ENCODE assay signal across 15 cellular contexts in the genomic region with DNA sequence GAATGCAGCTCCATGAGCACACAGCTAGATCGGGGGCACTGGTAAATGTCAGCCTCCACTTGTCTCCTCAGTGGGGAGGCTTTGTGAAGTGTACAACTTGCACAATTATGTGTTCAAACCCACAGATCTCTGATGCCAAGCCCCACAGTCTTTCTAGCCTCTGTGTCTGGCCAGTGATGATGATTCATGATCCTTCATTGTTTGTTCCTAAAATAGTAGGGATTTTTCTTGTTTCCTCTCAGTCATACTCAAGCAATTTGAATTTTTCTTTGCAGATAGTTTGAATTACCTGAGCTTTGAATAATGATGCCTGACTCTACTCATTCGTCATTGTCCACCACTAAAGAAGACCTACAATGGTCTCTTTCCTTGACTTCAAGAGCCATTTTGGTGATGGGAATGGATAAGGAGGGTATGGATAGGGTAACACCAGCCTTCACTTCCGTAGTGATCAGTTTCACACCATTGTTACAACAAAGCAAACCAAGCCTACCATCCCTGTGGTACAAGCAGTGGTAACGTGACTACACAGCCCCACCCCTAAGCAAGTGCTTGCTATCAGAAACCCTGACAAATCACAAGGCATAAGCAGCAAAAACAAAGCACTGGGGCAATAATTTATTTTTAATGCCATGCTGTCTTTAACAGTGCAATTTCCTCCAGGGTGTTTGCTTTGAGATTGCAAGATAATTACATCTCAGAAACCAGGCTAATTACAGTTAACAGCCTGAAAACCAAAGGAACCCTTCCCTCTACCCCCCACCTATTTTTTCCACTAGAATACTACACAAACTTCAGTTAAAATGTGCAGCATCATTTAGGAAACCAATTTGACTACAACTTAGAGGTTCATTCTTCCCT.
DNase-seq lines count a peak whose midpoint lies in the region; ATAC-seq and TF ChIP-seq lines count a peak whose summit lies in the region.
"Had no signal": no experiment of that assay in that cellular context is flagged by ENCODE, and none has a peak within 500 bp of the region (broad histone marks: within the 10 kb centered on the region; RNA-seq: fewer than 3 reads in every experiment).

No MANE protein-coding gene starts in this region.

- ATAC-seq in activated T-cell treated with anti-CD3 and anti-CD28 coated beads, Interleukin-2, amount 50 U/mL, for 4 hours: no peak
- ATAC-seq in HG03196 (IDR thresholded peaks at IDR 0.05; ENCODE audit: unreplicated experiment) (no peak), HG02885 (IDR thresholded peaks at IDR 0.05; ENCODE audit: poor library complexity, unreplicated experiment) (no peak)
- ATAC-seq: activated CD4-positive, CD25-positive, alpha-beta regulatory T cell treated with anti-CD3 and anti-CD28 coated beads, Interleukin-2, amount 50 U/mL, for 24 hours had no signal

- peaks cover 4% of the 10 kb centered on the region for H3K9me3 Mint-ChIP-seq in activated T-cell treated with anti-CD3 and anti-CD28 coated beads, Interleukin-2, amount 50 U/mL, for 4 hours

- no peak overlapping the region for H3K4me3 ChIP-seq in MG63
- H3K4me3 ChIP-seq in fibroblast of mammary gland (ENCODE audit: control insufficient read depth, low read depth, low read length): no peak overlapping the region
- H3K4me3 ChIP-seq: uterus had no signal

- H3K4me1 Mint-ChIP-seq in activated T-cell treated with anti-CD3 and anti-CD28 coated beads, Interleukin-2, amount 50 U/mL, for 4 hours (ENCODE audit: low read depth): no peaks in the 10 kb centered on the region

- H3K27me3 Mint-ChIP-seq in activated T-cell treated with anti-CD3 and anti-CD28 coated beads, Interleukin-2, amount 50 U/mL, for 4 hours (ENCODE audit: low read depth): peaks cover 6% of the 10 kb centered on the region

- intact Hi-C loops in posterior vena cava (cut with DNase I): no loop called here

- peaks cover 6% of the 10 kb centered on the region; the same call in 1 of the 2 replicates for H3K9me3 ChIP-seq in MG63
- H3K9me3 ChIP-seq: uterus had no signal

- H3K27me3 ChIP-seq in MG63: no peaks in the 10 kb centered on the region; the same call in 1 of the 2 replicates
- H3K27me3 ChIP-seq: uterus had no signal

- no peak for TF ChIP-seq CTCF in fibroblast of mammary gland (conservative IDR thresholded peaks at IDR 0.05; ENCODE audit: control insufficient read depth, insufficient read depth, low read depth, low read length)

- H3K36me3 ChIP-seq in MG63: no peaks in the 10 kb centered on the region
- H3K36me3 ChIP-seq: uterus had no signal

- no peak overlapping the region for H3K4me3 Mint-ChIP-seq in activated T-cell treated with anti-CD3 and anti-CD28 coated beads, Interleukin-2, amount 50 U/mL, for 4 hours
- H3K4me3 Mint-ChIP-seq: nephron progenitor cell had no signal

- peak; percentile 96 for DNase-seq in COR-L47 (lab: John Stamatoyannopoulos, UW)
- peak; percentile 26 for DNase-seq in MG63
- peak; percentile 56 for DNase-seq in NCI-H774 (lab: John Stamatoyannopoulos, UW)
- DNase-seq in fibroblast of mammary gland (ENCODE audit: low read depth): peak; percentile 41
- no peak for DNase-seq in activated T-cell treated with anti-CD3 and anti-CD28 coated beads, Interleukin-2, amount 50 U/mL, for 4 hours
- no peak for DNase-seq in posterior vena cava (ENCODE audit: low spot score)
- DNase-seq: mesendoderm; NCI-H1694 treated with DMSO at 0.1 percent for 48 hours; nephron progenitor cell; posterior cingulate gyrus; stimulated activated CD4-positive, alpha-beta T cell treated with anti-CD3 and anti-CD28 coated beads, Interleukin-4, amount 100 ng/mL, for 1 hour; uterus had no signal

- no peaks in the 10 kb centered on the region for H3K36me3 Mint-ChIP-seq in activated T-cell treated with anti-CD3 and anti-CD28 coated beads, Interleukin-2, amount 50 U/mL, for 4 hours (ENCODE audit: insufficient read depth)

Comparison
In these comparisons a context has a peak if more than half of its experiments do, and no peak if none do; other contexts are left out.
1. DNase-seq: peak in COR-L47 (single experiment), MG63 (single experiment), NCI-H774 (single experiment) and fibroblast of mammary gland (single experiment); none in activated T-cell treated with anti-CD3 and anti-CD28 coated beads, Interleukin-2, amount 50 U/mL, for 4 hours (single experiment) and posterior vena cava (single experiment).